Comparison of ENCODE assay signal across 34 cellular contexts in genomic region chr3:194013928-194014327, GRCh38.
"Had no signal": no experiment of that assay in that cellular context is flagged by ENCODE, and none has a peak within 500 bp of the region (broad histone marks: within the 10 kb centered on the region; RNA-seq: fewer than 3 reads in every experiment).

No MANE protein-coding gene starts in this region.

- H3K9ac ChIP-seq: KMS-11 had no signal

- DNase-seq: Karpas-422, Kasumi-1, MG63, MM.1S, MV-4-11, NCI-H1048, NCI-H1092, NCI-H1092 treated with DMSO at 0.1 percent for 48 hours, NCI-H1105, NCI-H1105 treated with DMSO at 0.1 percent for 48 hours, NCI-H1417, NCI-H1417 treated with DMSO at 0.1 percent for 48 hours, NCI-H1436, NCI-H1436 treated with DMSO at 0.1 percent for 48 hours, NCI-H146, NCI-H1694, NCI-H1694 treated with DMSO at 0.1 percent for 48 hours, NCI-H187, NCI-H187 treated with DMSO at 0.1 percent for 48 hours, NCI-H1930, NCI-H2029, NCI-H2029 treated with DMSO at 0.1 percent for 48 hours, NCI-H2081, NCI-H2081 treated with DMSO at 0.1 percent for 48 hours, NCI-H2107, NCI-H2171, NCI-H2171 treated with DMSO at 0.1 percent for 48 hours, NCI-H2227 treated with DMSO at 0.1 percent for 48 hours, NCI-H226, NCI-H345, NCI-H446, NCI-H446 treated with DMSO at 0.1 percent for 48 hours, NCI-H510A had no signal

- H3K36me3 ChIP-seq: MG63 had no signal

- H3K27me3 ChIP-seq: MG63 had no signal

- H3K9me3 ChIP-seq: MG63 had no signal

- H3K4me2 ChIP-seq: KMS-11 had no signal

- H3K4me3 ChIP-seq: MG63 had no signal

- H3K27ac ChIP-seq: KMS-11 had no signal
